12 cellular contexts compared by ENCODE assay signal in genomic region chr6:106192824-106193223, GRCh38.
A peak's percentile ranks its signal among the peaks of the same experiment; 100 is the strongest.
DNase-seq lines count a peak whose midpoint lies in the region; FAIRE-seq and TF ChIP-seq lines count a peak whose summit lies in the region.
"Had no signal": no experiment of that assay in that cellular context is flagged by ENCODE, and none has a peak within 500 bp of the region (broad histone marks: within the 10 kb centered on the region; RNA-seq: fewer than 3 reads in every experiment).

No MANE protein-coding gene starts in this region.

- H3K36me3 ChIP-seq in mesenchymal stem cell (ENCODE audit: control insufficient read depth in 1 of 2, insufficient read depth in 2 of 2, low read depth in 1 of 2, low read length in 2 of 2): peaks cover 0 to 3% of the 10 kb centered on the region in 2 experiments

- H4K8ac ChIP-seq in mesenchymal stem cell (ENCODE audit: low read length): no peak overlapping the region

- H2BK15ac ChIP-seq in mesenchymal stem cell (ENCODE audit: low read depth, poor library complexity, severe bottlenecking): no peak overlapping the region

- no peak overlapping the region for H3K23ac ChIP-seq in mesenchymal stem cell (ENCODE audit: low read length in 2 of 2)

- no peak overlapping the region for H3K18ac ChIP-seq in mesenchymal stem cell (ENCODE audit: low read depth in 1 of 2, low read length in 2 of 2)

- H3K79me1 ChIP-seq in mesenchymal stem cell (replicated peaks; ENCODE audit: low read length, poor library complexity, severe bottlenecking): peaks cover 3% of the 10 kb centered on the region

- DNase-seq in EH (ENCODE audit: low read depth) (peak; percentile 87), HTR-8/SVneo (ENCODE audit: insufficient read length, low spot score) (peak; percentile 10), astrocyte of the spinal cord (ENCODE audit: low read depth, low spot score) (peak; percentile 35), mesenchymal stem cell (peak; percentile 43), NCI-H774 (lab: John Stamatoyannopoulos, UW) (no peak), G401 (ENCODE audit: low spot score) (no peak), SW 1271 (lab: John Stamatoyannopoulos, UW) (no peak)
- DNase-seq in activated T-cell treated with anti-CD3 and anti-CD28 coated beads, Interleukin-2, amount 50 U/mL, for 48 hours: no peak
- DNase-seq: CD8-positive, alpha-beta T cell; left ventricle myocardium inferior; NCI-H2227 treated with DMSO at 0.1 percent for 48 hours; PC-9 had no signal

- H3K14ac ChIP-seq in mesenchymal stem cell (ENCODE audit: low read length in 2 of 2): no peak overlapping the region

- no peak overlapping the region for H3K4me2 ChIP-seq in mesenchymal stem cell (ENCODE audit: low read length, poor library complexity, severe bottlenecking)
- H3K4me2 ChIP-seq: PC-9 had no signal

- no peaks in the 10 kb centered on the region for H3K4me1 ChIP-seq in mesenchymal stem cell (ENCODE audit: control insufficient read depth, insufficient read depth, low read depth, low read length)
- H3K4me1 ChIP-seq: left ventricle myocardium inferior had no signal

- H2BK120ac ChIP-seq in mesenchymal stem cell (ENCODE audit: low read depth, low read length): no peak overlapping the region

- no peak overlapping the region for H3K27ac ChIP-seq in mesenchymal stem cell (ENCODE audit: low read length, poor library complexity, severe bottlenecking)
- H3K27ac ChIP-seq: left ventricle myocardium inferior, PC-9 had no signal

- no peak overlapping the region for H3K4ac ChIP-seq in mesenchymal stem cell (ENCODE audit: low read depth in 1 of 2, low read length in 2 of 2)

- no peak overlapping the region for H4K91ac ChIP-seq in mesenchymal stem cell (ENCODE audit: low read length)

- WGBS in mesenchymal stem cell: 0% methylated on average over 2 of the region's 4 CpGs

- H3K27me3 ChIP-seq in mesenchymal stem cell (ENCODE audit: control insufficient read depth in 1 of 2, insufficient read depth in 1 of 2, low read length in 2 of 2): no peaks in the 10 kb centered on the region

- TF ChIP-seq CTCF in astrocyte of the spinal cord (IDR thresholded peaks at IDR 0.05; ENCODE audit: low read depth, low read length): no peak

- H3K4me3 ChIP-seq in astrocyte of the spinal cord (ENCODE audit: low read depth, low read length) (no peak overlapping the region), mesenchymal stem cell (ENCODE audit: insufficient read depth in 1 of 2, low read depth in 1 of 2, low read length in 2 of 2) (no peak overlapping the region)
- H3K4me3 ChIP-seq: left ventricle myocardium inferior, PC-9 had no signal

- H3K9me3 ChIP-seq in mesenchymal stem cell (ENCODE audit: control insufficient read depth, low read length): no peaks in the 10 kb centered on the region
- H3K9me3 ChIP-seq: left ventricle myocardium inferior had no signal

- FAIRE-seq in HTR-8/SVneo (lab: Jason Lieb, UNC): no peak

- in situ Hi-C loops in astrocyte of the spinal cord (cut with HindIII; ENCODE audit: low sequenced_read_pairs): no loop called here
- in situ Hi-C loops in G401 (cut with HindIII; ENCODE audit: low sequenced_read_pairs): no loop called here

- no peak overlapping the region for H2BK12ac ChIP-seq in mesenchymal stem cell (ENCODE audit: low read length in 2 of 2)

- H2AK5ac ChIP-seq in mesenchymal stem cell (ENCODE audit: low read length, severe bottlenecking): no peak overlapping the region

- no peak overlapping the region for H2BK5ac ChIP-seq in mesenchymal stem cell (ENCODE audit: low read depth, low read length, poor library complexity, severe bottlenecking)

- H2AFZ ChIP-seq in mesenchymal stem cell (ENCODE audit: low read depth, low read length): no peak overlapping the region
- H2AFZ ChIP-seq: PC-9 had no signal

- peak overlapping the region; percentile 37 for H3K9ac ChIP-seq in mesenchymal stem cell (ENCODE audit: low read length)

Comparison
In these comparisons a context has a peak if more than half of its experiments do, and no peak if none do; other contexts are left out.
1. DNase-seq: peak in EH (single experiment), HTR-8/SVneo (single experiment), astrocyte of the spinal cord (single experiment) and mesenchymal stem cell (single experiment); none in activated T-cell treated with anti-CD3 and anti-CD28 coated beads, Interleukin-2, amount 50 U/mL, for 48 hours (0 of 2), NCI-H774 (single experiment), G401 (single experiment) and SW 1271 (0 of 2).